Comparison of ENCODE assay signal across 12 cellular contexts in the genomic region with DNA sequence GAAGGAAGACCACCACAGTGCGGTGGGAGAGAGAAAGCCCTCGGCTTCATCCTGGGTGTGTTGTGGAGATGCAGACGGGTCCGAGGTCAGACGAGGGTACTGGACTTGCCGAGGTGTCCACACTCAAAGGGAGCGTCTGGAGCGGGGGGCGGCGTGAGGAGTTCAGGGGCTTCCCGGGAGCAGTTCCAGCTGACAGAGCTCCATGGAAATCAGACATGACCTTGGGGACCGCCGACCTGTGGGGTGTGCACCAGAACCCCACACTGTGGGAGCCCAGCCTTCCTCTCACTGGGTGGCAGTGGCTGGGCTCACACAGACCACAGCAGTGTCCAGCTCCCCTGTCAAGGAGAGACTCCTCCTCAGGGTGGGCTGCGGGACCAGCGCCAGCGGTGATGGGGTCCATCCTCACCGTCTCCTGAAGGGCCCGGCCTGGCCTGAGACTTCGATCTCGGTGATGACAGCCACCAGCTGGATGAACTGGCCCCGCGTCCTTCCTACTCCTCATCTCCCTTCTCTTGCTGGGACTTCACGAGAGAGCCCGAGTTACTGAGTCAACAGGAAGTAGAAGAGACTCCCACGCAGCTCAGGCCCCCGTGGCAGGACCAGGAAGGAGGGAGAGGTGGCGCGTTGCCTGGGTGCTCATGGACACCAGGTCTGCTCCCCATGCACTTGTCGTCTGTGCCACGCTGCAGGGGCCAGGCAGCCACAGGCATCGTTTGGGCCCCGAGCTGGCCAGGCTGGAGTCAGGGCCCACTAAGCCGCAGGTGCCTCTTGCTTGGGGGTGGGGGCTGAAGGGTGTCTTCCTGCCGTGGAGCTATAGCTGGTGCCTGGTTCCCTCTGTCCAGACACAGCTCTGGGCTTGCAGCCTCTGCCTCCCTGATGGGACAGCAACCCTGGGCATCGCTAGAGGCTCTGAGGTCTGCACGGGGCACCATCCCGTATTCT.
DNase-seq lines count a peak whose midpoint lies in the region; ATAC-seq, FAIRE-seq and TF ChIP-seq lines count a peak whose summit lies in the region.
"Had no signal": no experiment of that assay in that cellular context is flagged by ENCODE, and none has a peak within 500 bp of the region (broad histone marks: within the 10 kb centered on the region; RNA-seq: fewer than 3 reads in every experiment).

No MANE protein-coding gene starts in this region.

- no peak for FAIRE-seq in RCC 7860 (lab: Jason Lieb, UNC)

- no peaks in the 10 kb centered on the region; the same call in 1 of the 2 replicates for H4K20me1 ChIP-seq in IMR-90 (ENCODE audit: insufficient read depth, low read length)

- H4K5ac ChIP-seq in IMR-90 (ENCODE audit: low read depth, low read length): no peak overlapping the region

- H3K9me1 ChIP-seq in IMR-90 (ENCODE audit: insufficient read depth, low read length): peaks cover 6% of the 10 kb centered on the region; the same call in 1 of the 2 replicates

- no peak overlapping the region for H4K8ac ChIP-seq in IMR-90 (ENCODE audit: low read depth in 2 of 2, low read length in 2 of 2)

- peaks cover 11% of the 10 kb centered on the region for H3K9me3 Mint-ChIP-seq in activated CD4-positive, alpha-beta memory T cell treated with anti-CD3 and anti-CD28 coated beads for 36 hours

- H3K79me1 ChIP-seq in IMR-90 (ENCODE audit: low read depth in 1 of 2, low read length in 2 of 2): no peaks in the 10 kb centered on the region

- H3K27ac Mint-ChIP-seq in activated CD4-positive, alpha-beta memory T cell treated with anti-CD3 and anti-CD28 coated beads for 36 hours: no peak overlapping the region

- DNase-seq in IMR-90 (peak; percentile 49), RCC 7860 (ENCODE audit: low spot score) (peak; percentile 38), heart left ventricle (peak; percentile 29 to 81 (median 78)), sigmoid colon (peak; percentile 66), middle frontal gyrus (ENCODE audit: extremely low spot score, low spot score) (no peak), 8988T (no peak), Ammon's horn (ENCODE audit: low spot score) (no peak)
- DNase-seq in activated CD4-positive, alpha-beta memory T cell treated with anti-CD3 and anti-CD28 coated beads for 36 hours: no peak
- DNase-seq: activated CD8-positive, alpha-beta memory T cell treated with anti-CD3 and anti-CD28 coated beads for 24 hours; esophagus squamous epithelium had no signal

- peak overlapping the region; percentile 13; the same call in 1 of the 2 replicates for H2BK20ac ChIP-seq in IMR-90 (ENCODE audit: low read depth, low read length)

- H3K27me3 ChIP-seq in IMR-90 (ENCODE audit: control insufficient read depth, insufficient read depth, low read length) (no peaks in the 10 kb centered on the region; the same call in 1 of the 2 replicates), heart left ventricle (no peaks in the 10 kb centered on the region), sigmoid colon (no peaks in the 10 kb centered on the region)
- H3K27me3 ChIP-seq: tibial nerve had no signal

- no peaks in the 10 kb centered on the region for H3K4me1 Mint-ChIP-seq in activated CD4-positive, alpha-beta memory T cell treated with anti-CD3 and anti-CD28 coated beads for 36 hours (ENCODE audit: low read depth)

- ATAC-seq in IMR-90 (ENCODE audit: low read depth) (peak; percentile 27; the same call in 1 of the 2 replicates), heart left ventricle (peak in 3 of 4 donors; percentile 6 to 54 (median 8))

- peak overlapping the region; percentile 82 for H2AK9ac ChIP-seq in IMR-90 (replicated peaks; ENCODE audit: low read depth, low read length, poor library complexity)

- no TSS peak for BruUV-seq in IMR-90 (replicated peaks; lab: Mats Ljungman, UMichigan)

- no peak overlapping the region for H3K27ac ChIP-seq in IMR-90 (ENCODE audit: insufficient read depth, low read length)
- H3K27ac ChIP-seq in heart left ventricle: peak overlapping the region in 10 of 12 donors; percentile 32 to 87 (median 59)
- H3K27ac ChIP-seq in sigmoid colon: peak overlapping the region in 2 of 4 donors; percentile 66 to 69

- H3K9ac ChIP-seq in IMR-90 (ENCODE audit: low read depth, low read length): no peak overlapping the region

- 43% methylated on average over 20 of the region's 37 CpGs; no CpG with 5 or more reads in 1 of the 2 experiments for WGBS in IMR-90 (ENCODE audit: extremely low coverage in 2 of 2, insufficient read length in 1 of 2), 2 experiments
- 60 to 71% (median 66%) methylated on average over 21 to 37 of the region's 37 CpGs for WGBS in heart left ventricle, 4 donors
- 71 to 76% methylated on average over 37 of the region's 37 CpGs for WGBS in sigmoid colon, 2 donors

- TF ChIP-seq RAD21 in IMR-90 (IDR thresholded peaks at IDR 0.05; ENCODE audit: low read length): no peak

- no peak overlapping the region for H4K91ac ChIP-seq in IMR-90 (ENCODE audit: insufficient read depth, low read depth, low read length)

- H2BK15ac ChIP-seq in IMR-90 (ENCODE audit: low read depth, low read length): peak overlapping the region; percentile 32; the same call in 1 of the 3 replicates

- H3K56ac ChIP-seq in IMR-90 (ENCODE audit: extremely low read depth, insufficient read depth, low read length): no peak overlapping the region

- peak overlapping the region; percentile 22; the same call in 1 of the 2 replicates for H2BK120ac ChIP-seq in IMR-90 (ENCODE audit: low read depth, low read length)

- peaks cover 6% of the 10 kb centered on the region for H3K9me3 ChIP-seq in IMR-90 (ENCODE audit: control insufficient read depth, insufficient read depth, low read length)
- H3K9me3 ChIP-seq in heart left ventricle: peaks cover 0 to 18% (median 13%) of the 10 kb centered on the region in 12 donors
- peaks cover 5 to 10% (median 8%) of the 10 kb centered on the region in 4 donors for H3K9me3 ChIP-seq in sigmoid colon

- H3K36me3 ChIP-seq in IMR-90 (ENCODE audit: control insufficient read depth, insufficient read depth, low read length) (no peaks in the 10 kb centered on the region), heart left ventricle (no peaks in the 10 kb centered on the region), sigmoid colon (no peaks in the 10 kb centered on the region)
- H3K36me3 ChIP-seq: esophagus squamous epithelium, tibial nerve had no signal

- H3K4me3 Mint-ChIP-seq in activated CD4-positive, alpha-beta memory T cell treated with anti-CD3 and anti-CD28 coated beads for 36 hours: no peak overlapping the region
- H3K4me3 Mint-ChIP-seq: brain had no signal

- peak overlapping the region; percentile 83 for H2AFZ ChIP-seq in IMR-90 (replicated peaks; ENCODE audit: low read length, poor library complexity)

- no peaks in the 10 kb centered on the region for H3K27me3 Mint-ChIP-seq in activated CD4-positive, alpha-beta memory T cell treated with anti-CD3 and anti-CD28 coated beads for 36 hours
- H3K27me3 Mint-ChIP-seq: brain had no signal

- TF ChIP-seq CTCF in IMR-90 (conservative IDR thresholded peaks at IDR 0.05; ENCODE audit: low read depth, low read length) (no peak), heart left ventricle (IDR thresholded peaks at IDR 0.05) (no peak), sigmoid colon (IDR thresholded peaks at IDR 0.05) (no peak)

- in situ Hi-C loops in IMR-90 (cut with MboI; ENCODE audit: low sequenced_read_pairs): no loop called here

- H3K4me1 ChIP-seq in IMR-90 (ENCODE audit: control insufficient read depth, insufficient read depth, low read length): peaks cover 19% of the 10 kb centered on the region
- peaks cover 3 to 35% (median 23%) of the 10 kb centered on the region in 12 donors for H3K4me1 ChIP-seq in heart left ventricle
- H3K4me1 ChIP-seq in sigmoid colon: peaks cover 0 to 28% (median 24%) of the 10 kb centered on the region in 4 donors

- no peak overlapping the region for H3K4me3 ChIP-seq in IMR-90 (ENCODE audit: insufficient read depth, low read depth, low read length)
- H3K4me3 ChIP-seq in heart left ventricle: peak overlapping the region in 2 of 12 donors; percentile 12 to 15
- H3K4me3 ChIP-seq in sigmoid colon: no peak overlapping the region
- H3K4me3 ChIP-seq: esophagus squamous epithelium, tibial nerve had no signal

- H3K36me3 Mint-ChIP-seq in activated CD4-positive, alpha-beta memory T cell treated with anti-CD3 and anti-CD28 coated beads for 36 hours: no peaks in the 10 kb centered on the region

- TF ChIP-seq POLR2A in IMR-90 (IDR thresholded peaks at IDR 0.05; ENCODE audit: low read depth, low read length) (no peak), heart left ventricle (IDR thresholded peaks at IDR 0.05) (no peak), sigmoid colon (IDR thresholded peaks at IDR 0.05) (no peak)

- dilution Hi-C loops in IMR-90 (cut with HindIII; ENCODE audit: low sequenced_read_pairs, unreplicated experiment): no loop called here

- no peak overlapping the region; the same call in 1 of the 2 replicates for H3K14ac ChIP-seq in IMR-90 (replicated peaks; ENCODE audit: low read depth, low read length)

- POLR2A ChIA-PET in IMR-90 (lab: Charles Lee; ENCODE audit: unreplicated experiment): no interaction called here
- POLR2A ChIA-PET in activated CD4-positive, alpha-beta memory T cell treated with anti-CD3 and anti-CD28 coated beads for 36 hours (lab: Charles Lee): no interaction called here

- TF ChIP-seq EP300 in sigmoid colon (IDR thresholded peaks at IDR 0.05): no peak

- CTCF ChIA-PET in IMR-90 (lab: Yijun Ruan, JAX): interaction anchor here (0.6 to 1.5 kb wide), 2 partner anchors 10 to 22 kb away, joined by 3 to 4 read pairs; no protein-coding TSS in a partner anchor
- CTCF ChIA-PET in activated CD4-positive, alpha-beta memory T cell treated with anti-CD3 and anti-CD28 coated beads for 36 hours (lab: Charles Lee): no interaction called here

- intact Hi-C loops in IMR-90 (cut with micrococcal nuclease): no loop called here
- intact Hi-C loops in heart left ventricle (cut with DNase I): no loop called here
- intact Hi-C loops in sigmoid colon (cut with DNase I): no loop called here
- intact Hi-C loops in activated CD4-positive, alpha-beta memory T cell treated with anti-CD3 and anti-CD28 coated beads for 36 hours (cut with micrococcal nuclease): no loop called here

- peak overlapping the region; percentile 36 for H2AK5ac ChIP-seq in IMR-90 (ENCODE audit: low read depth, low read length)

- H3K4ac ChIP-seq in IMR-90 (ENCODE audit: low read depth, low read length): peak overlapping the region; percentile 55

- H2BK5ac ChIP-seq in IMR-90 (ENCODE audit: low read depth, low read length, poor library complexity, severe bottlenecking): no peak overlapping the region

- H3K4me2 ChIP-seq in IMR-90 (ENCODE audit: low read depth, low read length): no peak overlapping the region

- H3K23ac ChIP-seq in IMR-90 (ENCODE audit: low read depth, low read length): no peak overlapping the region

- H3K18ac ChIP-seq in IMR-90 (ENCODE audit: low read depth, low read length): no peak overlapping the region; the same call in 1 of the 2 replicates

TF ChIP-seq in IMR-90, 13 proteins besides CTCF, POLR2A, EP300 and RAD21 (continues in another document):
- no peak for TF ChIP-seq NFE2L2 (IDR thresholded peaks at IDR 0.05; ENCODE audit: low read depth, low read length)
- no peak for TF ChIP-seq FOS (IDR thresholded peaks at IDR 0.05; ENCODE audit: low read depth, low read length)

Comparison
In these comparisons a context has a peak if more than half of its experiments do, and no peak if none do; other contexts are left out.
1. DNase-seq: peak in IMR-90 (single experiment), RCC 7860 (single experiment), heart left ventricle (5 of 5) and sigmoid colon (single experiment); none in activated CD4-positive, alpha-beta memory T cell treated with anti-CD3 and anti-CD28 coated beads for 36 hours (single experiment), middle frontal gyrus (single experiment), 8988T (single experiment) and Ammon's horn (single experiment).